9 cellular contexts compared by ENCODE assay signal in genomic region chr17:48678141-48678971, GRCh38. TPM values are rescaled to one million over a fixed set of nuclear protein-coding genes. Genes with fewer than 3 reads are reported as not detected.
A peak's percentile ranks its signal among the peaks of the same experiment; 100 is the strongest.
DNase-seq lines count a peak whose midpoint lies in the region; ATAC-seq, FAIRE-seq and TF ChIP-seq lines count a peak whose summit lies in the region.
"Had no signal": no experiment of that assay in that cellular context is flagged by ENCODE, and none has a peak within 500 bp of the region (broad histone marks: within the 10 kb centered on the region; RNA-seq: fewer than 3 reads in every experiment).

No MANE protein-coding gene starts in this region.

- no peaks in the 10 kb centered on the region for H3K9me2 ChIP-seq in Karpas-422 (replicated peaks; ENCODE audit: insufficient read depth, low read length)

- DNase-seq in DMS 273 (lab: John Stamatoyannopoulos, UW; ENCODE audit: unreplicated experiment) (peak; percentile 82), DMS 273 treated with DMSO at 0.1 percent for 48 hours (lab: John Stamatoyannopoulos, UW) (no peak), Karpas-422 (peak; percentile 84), SK-N-DZ (ENCODE audit: low spot score) (peak; percentile 44), head of caudate nucleus (peak; percentile 18 to 82 (median 55)), pancreas (peak; percentile 36 to 93 (median 74)), upper lobe of left lung (peak; percentile 55 to 94)
- peak; percentile 74 for DNase-seq in activated naive CD4-positive, alpha-beta T cell treated with Interleukin-2 at 50 U/mL for 16 hours

- H2AFZ ChIP-seq in Karpas-422 (ENCODE audit: low read length) = no peak overlapping the region

- peak; percentile 89 to 96 (median 94) for TF ChIP-seq CTCF in pancreas (IDR thresholded peaks at IDR 0.05)
- TF ChIP-seq CTCF in upper lobe of left lung (IDR thresholded peaks at IDR 0.05) = peak; percentile 78 to 95 (median 87)

- no peak overlapping the region for H3K4me3 ChIP-seq in Karpas-422 (ENCODE audit: low read length)
- peak overlapping the region in 1 of 4 donors; percentile 2 for H3K4me3 ChIP-seq in pancreas
- no peak overlapping the region for H3K4me3 ChIP-seq in upper lobe of left lung

- no peaks in the 10 kb centered on the region for H3K4me1 ChIP-seq in Karpas-422 (ENCODE audit: low read length)
- H3K4me1 ChIP-seq in pancreas = no peaks in the 10 kb centered on the region
- H3K4me1 ChIP-seq in upper lobe of left lung = peaks cover 4 to 7% (median 5%) of the 10 kb centered on the region in 4 donors

- no peak for TF ChIP-seq EP300 in upper lobe of left lung (IDR thresholded peaks at IDR 0.05)

- H3K9ac ChIP-seq in Karpas-422 (ENCODE audit: low read length) = no peak overlapping the region

- no peaks in the 10 kb centered on the region for H3K36me3 ChIP-seq in Karpas-422 (ENCODE audit: insufficient read depth, low read length)
- H3K36me3 ChIP-seq in pancreas = no peaks in the 10 kb centered on the region
- H3K36me3 ChIP-seq in upper lobe of left lung = no peaks in the 10 kb centered on the region

- ATAC-seq in pancreas (peak; percentile 85 to 100 (median 98)), upper lobe of left lung (ENCODE audit: low FRiP score in 2 of 2) (peak; percentile 82 to 88)

- H3K27me3 ChIP-seq in Karpas-422 (ENCODE audit: low read length) (no peaks in the 10 kb centered on the region), pancreas (peaks cover 0 to 9% (median 3%) of the 10 kb centered on the region in 4 donors), upper lobe of left lung (peaks cover 0 to 9% (median 0%) of the 10 kb centered on the region in 4 donors)

- H3K9me3 ChIP-seq in Karpas-422 (ENCODE audit: low read length) (no peaks in the 10 kb centered on the region), pancreas (no peaks in the 10 kb centered on the region), upper lobe of left lung (no peaks in the 10 kb centered on the region)

- intact Hi-C loops in head of caudate nucleus (cut with DNase I) = no loop called here
- intact Hi-C loops in pancreas (cut with DNase I) = loop anchor here in 2 of 3 donors (5.0 to 10.0 kb wide), 3 partner anchors 114 to 204 kb away; no protein-coding TSS in a partner anchor

- WGBS in pancreas, 2 donors = 6% methylated on average over 35 to 41 of the region's 41 CpGs
- WGBS in upper lobe of left lung, 2 donors = 15 to 20% methylated on average over 6 to 28 of the region's 41 CpGs

- no peak for FAIRE-seq in pancreas (lab: Jason Lieb, UNC)
- FAIRE-seq: A204.1 had no signal

- no peaks in the 10 kb centered on the region for H3K79me2 ChIP-seq in Karpas-422 (ENCODE audit: low read length)

- H3K27ac ChIP-seq in Karpas-422 (ENCODE audit: low read length) (no peak overlapping the region), pancreas (no peak overlapping the region), upper lobe of left lung (no peak overlapping the region)

- no peak for TF ChIP-seq POLR2A in upper lobe of left lung (IDR thresholded peaks at IDR 0.05)

- H4K20me1 ChIP-seq in Karpas-422 (ENCODE audit: insufficient read depth, low read depth, low read length) = no peaks in the 10 kb centered on the region

- H3K4me2 ChIP-seq in Karpas-422 (ENCODE audit: low read depth, low read length, poor library complexity, severe bottlenecking) = no peak overlapping the region

RNA-seq across cellular contexts. Expression of gene PRAC1, which starts 44.0 kb away (rescaled TPM):
- total RNA-seq in Karpas-422 (2014; rRNA removed; shearing (Covaris generic); ENCODE audit: low replicate concordance) = not detected in 2 replicates
- polyA plus RNA-seq in SK-N-DZ (2014; cell fraction: cytosol; rRNA removed) = not detected in 2 replicates
- not detected in 2 replicates for polyA plus RNA-seq in SK-N-DZ (2014; cell fraction: nucleus; rRNA removed)
- total RNA-seq in pancreas = not detected
- polyA plus RNA-seq in pancreas = not detected
- not detected for total RNA-seq in upper lobe of left lung

RNA-seq across cellular contexts. Expression of gene PRAC2, which starts 44.6 kb away (rescaled TPM):
- total RNA-seq in Karpas-422 (2014; rRNA removed; shearing (Covaris generic); ENCODE audit: low replicate concordance) = not detected in 2 replicates
- not detected in 2 replicates for polyA plus RNA-seq in SK-N-DZ (2014; cell fraction: cytosol; rRNA removed)
- not detected in 2 replicates for polyA plus RNA-seq in SK-N-DZ (2014; cell fraction: nucleus; rRNA removed)
- total RNA-seq in pancreas = not detected
- not detected for polyA plus RNA-seq in pancreas
- total RNA-seq in upper lobe of left lung = not detected

RNA-seq across cellular contexts. Expression of gene HOXB13, which starts 50.2 kb away (rescaled TPM):
- not detected in 2 replicates for total RNA-seq in Karpas-422 (2014; rRNA removed; shearing (Covaris generic); ENCODE audit: low replicate concordance)
- not detected in 2 replicates for polyA plus RNA-seq in SK-N-DZ (2014; cell fraction: cytosol; rRNA removed)
- not detected in 2 replicates for polyA plus RNA-seq in SK-N-DZ (2014; cell fraction: nucleus; rRNA removed)
- total RNA-seq in pancreas (under 1 TPM in 1 of 6 donors, not detected in 5; 0.06 TPM), upper lobe of left lung (not detected)
- polyA plus RNA-seq in pancreas = not detected

RNA-seq across cellular contexts. Expression of gene HOXB9, which starts 52.2 kb away (rescaled TPM):
- total RNA-seq in Karpas-422 (2014; rRNA removed; shearing (Covaris generic); ENCODE audit: low replicate concordance) = 0.82 and 3.1 TPM in 2 replicates
- not detected in 2 replicates for polyA plus RNA-seq in SK-N-DZ (2014; cell fraction: cytosol; rRNA removed)
- not detected in 2 replicates for polyA plus RNA-seq in SK-N-DZ (2014; cell fraction: nucleus; rRNA removed)
- under 1 TPM in 1 of 6 donors, not detected in 5; 0.25 TPM for total RNA-seq in pancreas
- polyA plus RNA-seq in pancreas = not detected
- under 1 TPM in 3 of 6 donors, not detected in 3; 0.20 to 0.30 (median 0.29) TPM for total RNA-seq in upper lobe of left lung
